ENCODE assay signal across 1 cellular context in genomic region chr7:111192614-111193053, GRCh38.
TF ChIP-seq lines count a peak whose summit lies in the region.

No MANE protein-coding gene starts in this region.

TF ChIP-seq in HepG2, 621 proteins besides CTCF, POLR2A, EP300 and RAD21 (continued from another document):
- TF ChIP-seq SNAPC5 (CRISPR knock-in tag; IDR thresholded peaks at IDR 0.05; ENCODE audit: borderline replicate concordance) = no peak
- TF ChIP-seq ZNF607 (CRISPR knock-in tag; IDR thresholded peaks at IDR 0.05; ENCODE audit: borderline replicate concordance) = no peak
- TF ChIP-seq HOMEZ (CRISPR knock-in tag; IDR thresholded peaks at IDR 0.05; ENCODE audit: low read depth) = peak; percentile 39; the same call in 1 of the 2 replicates
- TF ChIP-seq AHDC1 (CRISPR knock-in tag; IDR thresholded peaks at IDR 0.05; ENCODE audit: borderline replicate concordance) = peak; percentile 82
- TF ChIP-seq ZNF543 (CRISPR knock-in tag; IDR thresholded peaks at IDR 0.05) = no peak
- no peak for TF ChIP-seq CSRNP2 (CRISPR knock-in tag; conservative IDR thresholded peaks at IDR 0.05; ENCODE audit: low read depth)
- TF ChIP-seq NR0B2 (CRISPR knock-in tag; IDR thresholded peaks at IDR 0.05) = no peak
- TF ChIP-seq CBX2 (IDR thresholded peaks at IDR 0.05; ENCODE audit: low read depth, low read length) = no peak
- TF ChIP-seq CBX2 (CRISPR knock-in tag; IDR thresholded peaks at IDR 0.05; ENCODE audit: low read depth) = no peak
- TF ChIP-seq AHR (CRISPR knock-in tag; IDR thresholded peaks at IDR 0.05) = no peak
- 0 out of 2 replicates have a peak, but pooled peaks have one; percentile 33 for TF ChIP-seq POGZ (CRISPR knock-in tag; IDR thresholded peaks at IDR 0.05)
- TF ChIP-seq NFE2L2 (IDR thresholded peaks at IDR 0.05; ENCODE audit: low read length) = no peak
- TF ChIP-seq ZNF513 (CRISPR knock-in tag; conservative IDR thresholded peaks at IDR 0.05) = no peak
- TF ChIP-seq JARID2 (CRISPR knock-in tag; IDR thresholded peaks at IDR 0.05; ENCODE audit: insufficient replicate concordance) = no peak
- TF ChIP-seq HNF4G (IDR thresholded peaks at IDR 0.05; ENCODE audit: borderline replicate concordance, low read depth, low read length) = peak; percentile 23; the same call in 1 of the 2 replicates
- TF ChIP-seq HNF4G (CRISPR knock-in tag; IDR thresholded peaks at IDR 0.05; ENCODE audit: borderline replicate concordance, low read depth) = no peak
- TF ChIP-seq ZNF652 (CRISPR knock-in tag; IDR thresholded peaks at IDR 0.05; ENCODE audit: borderline replicate concordance, low read depth) = no peak
- no peak for TF ChIP-seq XBP1 (CRISPR knock-in tag; IDR thresholded peaks at IDR 0.05)
- no peak for TF ChIP-seq ZSCAN29 (CRISPR knock-in tag; conservative IDR thresholded peaks at IDR 0.05)
- TF ChIP-seq FOXK2 (IDR thresholded peaks at IDR 0.05) = no peak
- TF ChIP-seq ZNF839 (CRISPR knock-in tag; IDR thresholded peaks at IDR 0.05; ENCODE audit: borderline replicate concordance) = no peak
- TF ChIP-seq SKI (IDR thresholded peaks at IDR 0.05; ENCODE audit: partially characterized antibody) = no peak
- no peak for TF ChIP-seq ZNF558 (CRISPR knock-in tag; IDR thresholded peaks at IDR 0.05; ENCODE audit: borderline replicate concordance)
- TF ChIP-seq FOXA3 (CRISPR knock-in tag; IDR thresholded peaks at IDR 0.05) = peak; percentile 72
- peak; percentile 82 for TF ChIP-seq GATAD2A (CRISPR knock-in tag; IDR thresholded peaks at IDR 0.05)
- no peak for TF ChIP-seq ZNF546 (CRISPR knock-in tag; conservative IDR thresholded peaks at IDR 0.05)
- TF ChIP-seq ZNF564 (CRISPR knock-in tag; IDR thresholded peaks at IDR 0.05) = no peak
- no peak for TF ChIP-seq MAZ (IDR thresholded peaks at IDR 0.05; ENCODE audit: borderline replicate concordance, low read depth, low read length)
- TF ChIP-seq MAZ (CRISPR knock-in tag; IDR thresholded peaks at IDR 0.05; ENCODE audit: low read depth) = no peak
- TF ChIP-seq ZNF292 (CRISPR knock-in tag; IDR thresholded peaks at IDR 0.05; ENCODE audit: borderline replicate concordance, low read depth) = no peak
TF ChIP-seq in HepG2: peak in this region for 33.
